In the genomic region with DNA sequence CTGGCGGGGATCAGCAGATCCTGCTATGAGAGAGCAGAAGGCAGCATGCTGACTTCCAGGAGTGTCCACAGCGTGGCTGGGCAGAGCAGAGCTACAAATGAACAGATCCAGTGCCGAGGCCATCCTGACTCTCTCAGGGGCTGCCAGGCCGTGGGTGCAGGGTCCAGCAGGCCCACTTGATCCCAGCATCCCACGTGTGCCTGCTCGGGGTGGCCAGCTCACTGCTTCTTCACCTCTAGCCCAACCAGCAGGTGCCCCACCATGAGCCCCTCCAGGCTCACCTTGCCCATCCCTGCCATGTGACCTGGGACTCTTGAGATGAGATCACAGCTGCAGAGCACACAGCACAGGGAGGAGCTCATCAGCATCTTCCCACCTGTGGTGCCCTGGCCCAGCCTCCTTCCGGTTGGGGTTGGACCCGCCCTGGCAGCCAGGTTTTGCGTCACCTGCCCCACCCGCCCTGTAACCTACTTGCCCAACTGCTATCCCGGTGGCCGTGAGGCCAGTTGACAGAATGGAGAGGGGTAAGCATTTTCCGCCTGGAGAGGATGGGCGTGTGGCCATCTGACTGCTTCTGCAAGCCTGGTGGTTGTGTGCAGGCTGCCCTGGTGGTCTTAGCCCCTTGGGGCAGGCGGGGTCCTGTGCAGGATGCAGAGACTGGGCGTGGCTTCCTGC, we compare ENCODE assay signal across 14 cellular contexts. TPM values are rescaled to one million over a fixed set of nuclear protein-coding genes. Genes with fewer than 3 reads are reported as not detected.
DNase-seq lines count a peak whose midpoint lies in the region; ATAC-seq and TF ChIP-seq lines count a peak whose summit lies in the region.
"Had no signal": no experiment of that assay in that cellular context is flagged by ENCODE, and none has a peak within 500 bp of the region (broad histone marks: within the 10 kb centered on the region; RNA-seq: fewer than 3 reads in every experiment).

No MANE protein-coding gene starts in this region.

- H3K4me2 ChIP-seq in Karpas-422 (ENCODE audit: low read depth, low read length, poor library complexity, severe bottlenecking) = peak overlapping the region; percentile 64
- H3K4me2 ChIP-seq: hepatocyte had no signal

- peak overlapping the region; percentile 83 for H3K27ac Mint-ChIP-seq in memory B cell
- H3K27ac Mint-ChIP-seq: endodermal cell, mesothelial cell of epicardium had no signal

- H3K9me3 ChIP-seq in Karpas-422 (ENCODE audit: low read length) = no peaks in the 10 kb centered on the region
- H3K9me3 ChIP-seq: uterus had no signal

- no peaks in the 10 kb centered on the region for H3K9me3 Mint-ChIP-seq in memory B cell
- H3K9me3 Mint-ChIP-seq: endodermal cell, mesothelial cell of epicardium had no signal

- peaks cover 84% of the 10 kb centered on the region for H3K4me1 ChIP-seq in Karpas-422 (ENCODE audit: low read length)
- H3K4me1 ChIP-seq: uterus had no signal

- H3K27me3 ChIP-seq in Karpas-422 (ENCODE audit: low read length) = no peaks in the 10 kb centered on the region
- H3K27me3 ChIP-seq in dorsolateral prefrontal cortex = no peaks in the 10 kb centered on the region
- H3K27me3 ChIP-seq: hepatocyte, uterus had no signal

- H3K4me3 Mint-ChIP-seq in memory B cell = peak overlapping the region; percentile 60
- H3K4me3 Mint-ChIP-seq: endodermal cell, mesothelial cell of epicardium had no signal

- peaks cover 3% of the 10 kb centered on the region; the same call in 1 of the 2 replicates for H3K36me3 ChIP-seq in Karpas-422 (ENCODE audit: insufficient read depth, low read length)
- H3K36me3 ChIP-seq: uterus had no signal

- no peaks in the 10 kb centered on the region for H3K27me3 Mint-ChIP-seq in memory B cell

- H3K79me2 ChIP-seq in Karpas-422 (ENCODE audit: low read length) = peaks cover 46% of the 10 kb centered on the region
- H3K79me2 ChIP-seq: hepatocyte had no signal

- H3K4me1 Mint-ChIP-seq in memory B cell = peaks cover 45% of the 10 kb centered on the region
- H3K4me1 Mint-ChIP-seq: mesothelial cell of epicardium had no signal

- no peaks in the 10 kb centered on the region for H4K20me1 ChIP-seq in Karpas-422 (ENCODE audit: insufficient read depth, low read depth, low read length)

- peaks cover 14% of the 10 kb centered on the region for H3K36me3 Mint-ChIP-seq in memory B cell
- H3K36me3 Mint-ChIP-seq: mesothelial cell of epicardium had no signal

- TF ChIP-seq CTCF in dorsolateral prefrontal cortex (IDR thresholded peaks at IDR 0.05 in 54 of 56, conservative IDR thresholded peaks at IDR 0.05 in 2 of 56; ENCODE audit: low read depth in 1 of 56, partially characterized antibody in 56 of 56) = no peak

- DNase-seq in COLO668 (lab: John Stamatoyannopoulos, UW; ENCODE audit: unreplicated experiment) = peak; percentile 54
- DNase-seq in Karpas-422 = peak; percentile 84
- peak; percentile 29 to 40 for DNase-seq in activated CD4-positive, alpha-beta T cell treated with anti-CD3 and anti-CD28 coated beads, Interleukin-2, amount 50 U/mL, for 48 hours
- DNase-seq in memory B cell (ENCODE audit: low spot score in 2 of 2) = peak in 1 of 2 donors; percentile 38
- no peak for DNase-seq in dorsolateral prefrontal cortex
- DNase-seq in KG1 (lab: John Stamatoyannopoulos, UW) = no peak
- DNase-seq in amniotic stem cell (lab: John Stamatoyannopoulos, UW) = no peak
- DNase-seq in NCI-H1930 (lab: John Stamatoyannopoulos, UW) = no peak
- DNase-seq: endodermal cell, NCI-H1436, OCI-M1, uterus had no signal

- H3K4me3 ChIP-seq in Karpas-422 (ENCODE audit: low read length) (peak overlapping the region; percentile 14; the same call in 1 of the 2 replicates), dorsolateral prefrontal cortex (no peak overlapping the region)
- H3K4me3 ChIP-seq: hepatocyte, uterus had no signal

- peak; percentile 81 for ATAC-seq in memory B cell (ENCODE audit: low read depth)

- intact Hi-C loops in dorsolateral prefrontal cortex (cut with DNase I) = no loop called here

- H3K9me2 ChIP-seq in Karpas-422 (replicated peaks; ENCODE audit: insufficient read depth, low read length) = no peaks in the 10 kb centered on the region

- H3K9ac ChIP-seq in Karpas-422 (ENCODE audit: low read length) = peak overlapping the region; percentile 59

- H3K27ac ChIP-seq in Karpas-422 (ENCODE audit: low read length) (peak overlapping the region; percentile 97), dorsolateral prefrontal cortex (peak overlapping the region in 25 of 59 donors; percentile 6 to 90 (median 68))
- H3K27ac ChIP-seq: hepatocyte, uterus had no signal

- H2AFZ ChIP-seq in Karpas-422 (ENCODE audit: low read length) = no peak overlapping the region
- H2AFZ ChIP-seq: hepatocyte had no signal

RNA-seq across cellular contexts. Expression of a gene that starts 11.0 kb away (rescaled TPM):
- total RNA-seq in Karpas-422 (2014; rRNA removed; shearing (Covaris generic); ENCODE audit: low replicate concordance) = 36.8 and 39.0 TPM in 2 replicates
- 10 to 100 TPM; 45.5 to 81.1 (median 59.7) TPM for total RNA-seq in dorsolateral prefrontal cortex

RNA-seq across cellular contexts. Expression of a gene that starts 15.2 kb away (rescaled TPM):
- 4.3 and 13.7 TPM in 2 replicates for total RNA-seq in Karpas-422 (2014; rRNA removed; shearing (Covaris generic); ENCODE audit: low replicate concordance)
- 10 to 100 TPM; 14.8 to 57.2 (median 32.4) TPM for total RNA-seq in dorsolateral prefrontal cortex

RNA-seq across cellular contexts. Expression of a gene that starts 48.2 kb away (rescaled TPM):
- 16.4 and 26.6 TPM in 2 replicates for total RNA-seq in Karpas-422 (2014; rRNA removed; shearing (Covaris generic); ENCODE audit: low replicate concordance)
- 10 to 100 TPM; 27.2 to 57.7 (median 37.4) TPM for total RNA-seq in dorsolateral prefrontal cortex

Comparison
In these comparisons a context has a peak if more than half of its experiments do, and no peak if none do; other contexts are left out.
1. DNase-seq: peak in COLO668 (single experiment), Karpas-422 (single experiment) and activated CD4-positive, alpha-beta T cell treated with anti-CD3 and anti-CD28 coated beads, Interleukin-2, amount 50 U/mL, for 48 hours (2 of 2); none in dorsolateral prefrontal cortex (0 of 10), KG1 (single experiment), amniotic stem cell (single experiment) and NCI-H1930 (0 of 2).